In the genomic region with DNA sequence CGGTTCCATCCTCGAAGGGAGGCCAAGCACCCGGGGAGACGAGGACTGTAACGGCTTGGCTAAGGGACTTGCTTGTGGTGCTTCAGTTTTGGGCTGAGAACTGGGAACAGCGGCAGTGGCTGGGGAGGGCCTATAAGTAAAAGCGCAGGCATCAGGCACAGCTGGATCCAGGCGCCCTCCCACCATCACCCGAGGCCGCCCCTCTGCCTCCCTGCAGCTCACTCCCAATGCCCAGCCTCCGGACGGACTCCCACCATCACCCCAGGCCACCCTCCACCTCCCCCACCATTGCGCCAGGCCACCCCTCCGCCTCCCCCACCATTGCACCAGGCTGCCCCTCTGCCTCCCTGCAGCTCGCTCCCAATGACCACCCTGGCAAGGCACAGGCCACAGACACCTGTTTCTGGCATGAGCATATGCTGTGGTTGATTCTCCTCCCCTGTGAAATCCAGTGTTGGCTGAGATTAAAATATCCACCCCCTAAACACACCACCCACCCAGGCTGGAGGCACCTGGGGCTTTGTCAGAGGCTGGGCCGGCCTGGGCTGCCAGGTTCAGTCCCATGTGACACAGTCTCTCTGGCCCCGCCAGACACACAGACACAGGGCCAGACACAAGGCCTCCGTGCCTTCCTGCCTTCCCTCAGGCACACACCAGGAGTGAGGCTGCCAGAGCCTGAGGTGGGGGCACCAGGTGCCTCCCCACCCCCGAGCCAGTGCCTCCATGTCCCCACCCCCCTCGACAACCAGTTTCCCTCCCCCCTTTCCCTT, we compare ENCODE assay signal across 13 cellular contexts. TPM values are rescaled to one million over a fixed set of nuclear protein-coding genes. Genes with fewer than 3 reads are reported as not detected.
DNase-seq lines count a peak whose midpoint lies in the region; ATAC-seq and TF ChIP-seq lines count a peak whose summit lies in the region.
"Had no signal": no experiment of that assay in that cellular context is flagged by ENCODE, and none has a peak within 500 bp of the region (broad histone marks: within the 10 kb centered on the region; RNA-seq: fewer than 3 reads in every experiment).

No MANE protein-coding gene starts in this region.

- H3K9me3 Mint-ChIP-seq in GM23338 (no peaks in the 10 kb centered on the region; the same call in 1 of the 3 replicates), endodermal cell (no peaks in the 10 kb centered on the region)
- H3K9me3 Mint-ChIP-seq: CD4-positive, CD25-positive, alpha-beta regulatory T cell; H9 had no signal

- peak overlapping the region; percentile 88 for H2AK5ac ChIP-seq in neuronal stem cell (ENCODE audit: low read depth, low read length)

- H3K18ac ChIP-seq in neuronal stem cell (ENCODE audit: low read length): peak overlapping the region; percentile 28

- WGBS in endodermal cell (ENCODE audit: insufficient coverage in 1 of 2, insufficient read length in 1 of 2), 2 experiments: 90 to 95% methylated on average over 8 to 19 of the region's 20 CpGs
- no CpG with 5 or more reads among the region's 20 CpGs for WGBS in neuronal stem cell (ENCODE audit: extremely low coverage in 2 of 2, insufficient read length in 2 of 2, insufficient replicate concordance in 1 of 2), 2 donors
- 80% methylated on average over 14 of the region's 20 CpGs for WGBS in prostate gland

- DNase-seq in GM23338 (ENCODE audit: low spot score) (no peak), NAMALWA (ENCODE audit: low spot score) (peak; percentile 38), endodermal cell (no peak), neuronal stem cell (ENCODE audit: low spot score) (no peak), nucleus accumbens (lab: John Stamatoyannopoulos, UW) (no peak), prostate gland (ENCODE audit: low spot score) (no peak), amygdala (lab: John Stamatoyannopoulos, UW) (no peak)
- no peak for DNase-seq in stimulated activated CD4-positive, alpha-beta T cell treated with anti-CD3 and anti-CD28 coated beads, Interleukin-4, amount 100 ng/mL, for 1 hour
- DNase-seq: BE2C; CD4-positive, CD25-positive, alpha-beta regulatory T cell; DMS 273 treated with DMSO at 0.1 percent for 48 hours; H9 had no signal

- H4K8ac ChIP-seq in neuronal stem cell (ENCODE audit: low read depth, low read length): peak overlapping the region; percentile 82

- H2BK5ac ChIP-seq in neuronal stem cell (ENCODE audit: low read length): peak overlapping the region; percentile 0

- no peaks in the 10 kb centered on the region for H3K9me3 ChIP-seq in endodermal cell (ENCODE audit: control insufficient read depth, low read length)
- H3K9me3 ChIP-seq in neuronal stem cell (replicated peaks in 1 of 2; ENCODE audit: control insufficient read depth in 2 of 2, insufficient read depth in 1 of 2, low read depth in 1 of 2, low read length in 2 of 2): peaks cover 0 to 5% of the 10 kb centered on the region in 2 donors
- no peaks in the 10 kb centered on the region for H3K9me3 ChIP-seq in prostate gland
- H3K9me3 ChIP-seq: A549, BE2C had no signal

- H3K4ac ChIP-seq in neuronal stem cell (ENCODE audit: low read length): no peak overlapping the region

- H3K4me1 ChIP-seq in GM23338 (ENCODE audit: insufficient read depth) (no peaks in the 10 kb centered on the region), endodermal cell (ENCODE audit: control insufficient read depth, insufficient read depth, low read length) (no peaks in the 10 kb centered on the region), neuronal stem cell (ENCODE audit: control insufficient read depth in 2 of 2, insufficient read depth in 1 of 2, low read depth in 1 of 2, low read length in 2 of 2) (peaks cover 0 to 3% of the 10 kb centered on the region in 2 donors), prostate gland (replicated peaks) (no peaks in the 10 kb centered on the region)
- H3K4me1 ChIP-seq: BE2C had no signal

- H3K27ac ChIP-seq in GM23338 (ENCODE audit: low read depth) (no peak overlapping the region), endodermal cell (ENCODE audit: low read depth, low read length) (peak overlapping the region; percentile 17), neuronal stem cell (replicated peaks; ENCODE audit: low read length) (no peak overlapping the region), prostate gland (no peak overlapping the region)
- H3K27ac ChIP-seq: A549 had no signal

- H3K9me2 ChIP-seq in GM23338 (ENCODE audit: insufficient read depth): no peaks in the 10 kb centered on the region

- peaks cover 7% of the 10 kb centered on the region; the same call in 1 of the 2 replicates for H3F3A ChIP-seq in GM23338 (replicated peaks; ENCODE audit: low read depth)

- H3K4me1 Mint-ChIP-seq in GM23338 (peaks cover 2% of the 10 kb centered on the region; the same call in 1 of the 3 replicates), endodermal cell (no peaks in the 10 kb centered on the region)
- H3K4me1 Mint-ChIP-seq: CD4-positive, CD25-positive, alpha-beta regulatory T cell had no signal

- H3K36me3 ChIP-seq in GM23338 (ENCODE audit: insufficient read depth) (no peaks in the 10 kb centered on the region), endodermal cell (ENCODE audit: control insufficient read depth, insufficient read depth, low read length) (no peaks in the 10 kb centered on the region), neuronal stem cell (replicated peaks in 1 of 2; ENCODE audit: control insufficient read depth in 2 of 2, insufficient read depth in 2 of 2, low read length in 2 of 2) (peaks cover 0 to 5% of the 10 kb centered on the region in 2 donors), prostate gland (no peaks in the 10 kb centered on the region)
- H3K36me3 ChIP-seq: BE2C had no signal

- H3K4me3 Mint-ChIP-seq in GM23338: no peak overlapping the region
- no peak overlapping the region for H3K4me3 Mint-ChIP-seq in endodermal cell
- H3K4me3 Mint-ChIP-seq: CD4-positive, CD25-positive, alpha-beta regulatory T cell; H9 had no signal

- no peak overlapping the region for H2BK120ac ChIP-seq in neuronal stem cell (ENCODE audit: low read depth, low read length)

- H4K20me1 ChIP-seq in GM23338 (replicated peaks; ENCODE audit: insufficient read depth): no peaks in the 10 kb centered on the region

- intact Hi-C loops in prostate gland (cut with DNase I): no loop called here

- TF ChIP-seq POLR2A in prostate gland (IDR thresholded peaks at IDR 0.05): no peak

- H3K4me2 ChIP-seq in GM23338 (no peak overlapping the region), neuronal stem cell (ENCODE audit: insufficient read depth, low read length, poor library complexity, severe bottlenecking) (no peak overlapping the region)
- H3K4me2 ChIP-seq: A549 had no signal

- H3K27me3 ChIP-seq in GM23338 (ENCODE audit: insufficient read depth) (no peaks in the 10 kb centered on the region), endodermal cell (ENCODE audit: control insufficient read depth, insufficient read depth, low read length, poor library complexity, severe bottlenecking) (no peaks in the 10 kb centered on the region), neuronal stem cell (ENCODE audit: control insufficient read depth in 3 of 3, insufficient read depth in 3 of 3, low read depth in 1 of 3, low read length in 3 of 3) (no peaks in the 10 kb centered on the region), prostate gland (replicated peaks; ENCODE audit: insufficient read depth) (no peaks in the 10 kb centered on the region)

- ATAC-seq in GM23338: no peak

- no peaks in the 10 kb centered on the region for H3K79me1 ChIP-seq in neuronal stem cell (ENCODE audit: low read depth, low read length)

- no peak overlapping the region for H2BK15ac ChIP-seq in neuronal stem cell (ENCODE audit: low read length)

- no peak overlapping the region for H2BK12ac ChIP-seq in neuronal stem cell (ENCODE audit: low read length)

- no peak overlapping the region for H3K4me3 ChIP-seq in GM23338
- H3K4me3 ChIP-seq in endodermal cell (ENCODE audit: low read length): no peak overlapping the region
- no peak overlapping the region for H3K4me3 ChIP-seq in neuronal stem cell (ENCODE audit: low read length in 2 of 2)
- H3K4me3 ChIP-seq in prostate gland: no peak overlapping the region
- H3K4me3 ChIP-seq: A549 had no signal

- H3K27me3 Mint-ChIP-seq in GM23338 (ENCODE audit: insufficient read depth, low read depth, poor library complexity) (peaks cover 4% of the 10 kb centered on the region), endodermal cell (ENCODE audit: insufficient read depth) (no peaks in the 10 kb centered on the region)
- H3K27me3 Mint-ChIP-seq: CD4-positive, CD25-positive, alpha-beta regulatory T cell had no signal

- no peak overlapping the region for H3K14ac ChIP-seq in neuronal stem cell (ENCODE audit: low read length)

- H3K23ac ChIP-seq in neuronal stem cell (ENCODE audit: low read depth, low read length, poor library complexity): peak overlapping the region; percentile 80

- H2AFZ ChIP-seq in GM23338 (no peak overlapping the region), neuronal stem cell (ENCODE audit: low read length) (no peak overlapping the region)

- H3K27ac Mint-ChIP-seq in GM23338: peak overlapping the region; percentile 36; the same call in 1 of the 2 replicates
- H3K27ac Mint-ChIP-seq in endodermal cell: no peak overlapping the region

- TF ChIP-seq CTCF in GM23338 (conservative IDR thresholded peaks at IDR 0.05; ENCODE audit: low read depth in 2 of 2) (no peak), endodermal cell (conservative IDR thresholded peaks at IDR 0.05) (no peak), prostate gland (IDR thresholded peaks at IDR 0.05) (no peak)

- H3K9ac ChIP-seq in endodermal cell (ENCODE audit: extremely low read depth, low read length, poor library complexity, severe bottlenecking) (no peak overlapping the region), neuronal stem cell (ENCODE audit: low read depth, low read length, poor library complexity) (peak overlapping the region; percentile 70)

- no peak overlapping the region for H4K91ac ChIP-seq in neuronal stem cell (ENCODE audit: low read depth, low read length, poor library complexity)

- H3K79me2 ChIP-seq in GM23338 (replicated peaks; ENCODE audit: insufficient read depth): no peaks in the 10 kb centered on the region

- H3K36me3 Mint-ChIP-seq in GM23338 (ENCODE audit: low read depth) (no peaks in the 10 kb centered on the region), endodermal cell (ENCODE audit: low read depth) (no peaks in the 10 kb centered on the region)
- H3K36me3 Mint-ChIP-seq: CD4-positive, CD25-positive, alpha-beta regulatory T cell had no signal

TF ChIP-seq in GM23338, 12 proteins besides CTCF, POLR2A, EP300 and RAD21:
- TF ChIP-seq EZH2 (IDR thresholded peaks at IDR 0.05; ENCODE audit: low read depth, unreplicated experiment): no peak
TF ChIP-seq in GM23338: peak in this region for 0.

RNA-seq across cellular contexts. Expression of gene MICALL2, which starts 16.7 kb away (rescaled TPM):
- total RNA-seq in GM23338 (2014; rRNA removed; shearing (Covaris generic)): 11.8 and 13.0 TPM in 2 replicates
- 6.3 and 7.0 TPM in 2 replicates for polyA plus RNA-seq in GM23338 (2016; fragmentation: Nextera tagmentation; extraction: Ambion mirVana)
- total RNA-seq in endodermal cell (10 to 100 TPM; 19.4 to 24.8 TPM), prostate gland (10 to 100 TPM; 31.1 to 42.0 TPM)
- 25.2 TPM for polyA plus RNA-seq in endodermal cell (2013, experiment 1 of 2)
- polyA plus RNA-seq in endodermal cell (2013, experiment 2 of 2): 26.2 TPM
- 9.4 TPM for polyA plus RNA-seq in neuronal stem cell (2013, experiment 1 of 2)
- 10.1 TPM for polyA plus RNA-seq in neuronal stem cell (2013, experiment 2 of 2)
